ENCODE assay signal across 27 cellular contexts in the genomic region with DNA sequence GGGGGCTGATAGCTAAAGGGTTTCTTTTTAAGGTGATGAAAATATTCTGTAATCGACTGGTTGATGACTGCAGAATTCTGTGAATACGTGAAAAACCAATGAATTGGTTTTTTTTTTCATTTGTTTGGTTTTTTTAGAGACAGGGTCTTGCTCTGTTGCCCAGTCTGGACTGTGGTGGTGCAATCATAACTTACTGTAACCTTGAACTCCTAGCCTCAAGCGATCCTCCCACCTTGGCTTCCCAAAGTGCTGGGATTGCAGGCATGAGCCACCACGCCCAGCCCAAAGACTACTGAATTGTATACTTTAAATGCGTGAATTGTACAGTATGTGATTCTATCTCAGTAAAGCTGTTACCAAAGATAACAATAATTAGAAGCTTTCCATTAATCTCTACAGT. TPM values are rescaled to one million over a fixed set of nuclear protein-coding genes. Genes with fewer than 3 reads are reported as not detected.
DNase-seq lines count a peak whose midpoint lies in the region; ATAC-seq and TF ChIP-seq lines count a peak whose summit lies in the region.
"Had no signal": no experiment of that assay in that cellular context is flagged by ENCODE, and none has a peak within 500 bp of the region (broad histone marks: within the 10 kb centered on the region; RNA-seq: fewer than 3 reads in every experiment).

No MANE protein-coding gene starts in this region.

- ATAC-seq in sciatic nerve: no peak
- ATAC-seq in GM21786 (IDR thresholded peaks at IDR 0.05; ENCODE audit: unreplicated experiment): no peak
- ATAC-seq: A549, GM23338, Right ventricle myocardium inferior had no signal

- no peak overlapping the region for H3K4me3 ChIP-seq in SK-N-MC
- H3K4me3 ChIP-seq: A549, GM23338, MG63, PC-9, SJCRH30 had no signal

- TF ChIP-seq CTCF in GM10266 (IDR thresholded peaks at IDR 0.05; ENCODE audit: control insufficient read depth, insufficient read depth, low read depth, missing control alignments): no peak

- H3K27ac Mint-ChIP-seq in dendritic cell treated with granulocyte-macrophage colony-stimulating factor and Interleukin-4, amounts not matched to agents 40 ng/mL and 50 ng/mL, for 4 days: peak overlapping the region; percentile 14
- H3K27ac Mint-ChIP-seq: B cell, GM23338, HFFc6 had no signal

- H3K4me3 Mint-ChIP-seq in dendritic cell treated with granulocyte-macrophage colony-stimulating factor and Interleukin-4, amounts not matched to agents 40 ng/mL and 50 ng/mL, for 4 days: no peak overlapping the region
- H3K4me3 Mint-ChIP-seq: B cell; CD8-positive, alpha-beta memory T cell; GM23338; H9; HFFc6 had no signal

- no peaks in the 10 kb centered on the region for H3K4me1 Mint-ChIP-seq in dendritic cell treated with granulocyte-macrophage colony-stimulating factor and Interleukin-4, amounts not matched to agents 40 ng/mL and 50 ng/mL, for 4 days (ENCODE audit: low read depth)
- H3K4me1 Mint-ChIP-seq: GM23338, H9 had no signal

- H3K27me3 Mint-ChIP-seq in dendritic cell treated with granulocyte-macrophage colony-stimulating factor and Interleukin-4, amounts not matched to agents 40 ng/mL and 50 ng/mL, for 4 days: no peaks in the 10 kb centered on the region
- H3K27me3 Mint-ChIP-seq: B cell had no signal

- H3K27ac ChIP-seq in SK-N-MC: peak overlapping the region; percentile 44; the same call in 1 of the 2 replicates
- H3K27ac ChIP-seq: A549, C4-2B, PC-9, SJCRH30 had no signal

- H3K9me3 Mint-ChIP-seq in dendritic cell treated with granulocyte-macrophage colony-stimulating factor and Interleukin-4, amounts not matched to agents 40 ng/mL and 50 ng/mL, for 4 days: no peaks in the 10 kb centered on the region
- H3K9me3 Mint-ChIP-seq: CD8-positive, alpha-beta memory T cell; GM23338; H9; HFFc6 had no signal

- no peaks in the 10 kb centered on the region for H3K9me3 ChIP-seq in SK-N-MC (ENCODE audit: low read depth, low read length)
- H3K9me3 ChIP-seq: A549, MG63, SJCRH30 had no signal

- peaks cover 99% of the 10 kb centered on the region for H3K36me3 Mint-ChIP-seq in dendritic cell treated with granulocyte-macrophage colony-stimulating factor and Interleukin-4, amounts not matched to agents 40 ng/mL and 50 ng/mL, for 4 days (ENCODE audit: low read depth)

- H3K9ac ChIP-seq in SK-N-MC (ENCODE audit: insufficient read length): no peak overlapping the region

- peaks cover 74% of the 10 kb centered on the region for H3K36me3 ChIP-seq in SK-N-MC (ENCODE audit: insufficient read depth, low read length)

- DNase-seq in GM10266 (ENCODE audit: extremely low spot score) (peak; percentile 5), SK-N-MC (ENCODE audit: low read depth, low spot score) (no peak), sciatic nerve (ENCODE audit: low spot score) (peak; percentile 12), NCI-H1694 (lab: John Stamatoyannopoulos, UW) (no peak)
- DNase-seq in NK-92 treated with Interleukin-12 subunit alpha and Interleukin-12 subunit beta, amount 100 ng/mL, for 24 hours (lab: John Stamatoyannopoulos, UW): no peak
- DNase-seq: CD8-positive, alpha-beta memory T cell; DMS79 treated with DMSO at 0.1 percent for 48 hours; GF-D8; H9; HFFc6; KG1; MG63; NCI-H1105 treated with DMSO at 0.1 percent for 48 hours; NCI-H146; NCI-H2029; NCI-H446; NCI-H524 treated with DMSO at 0.1 percent for 48 hours; NCI-H774; PC-9; SJCRH30 had no signal

- intact Hi-C loops in dendritic cell treated with granulocyte-macrophage colony-stimulating factor and Interleukin-4, amounts not matched to agents 40 ng/mL and 50 ng/mL, for 4 days (cut with micrococcal nuclease): no loop called here
- intact Hi-C loops in sciatic nerve (cut with DNase I): no loop called here

RNA-seq across cellular contexts. Expression of gene AKAP8, which starts 14.8 kb away (rescaled TPM):
- total RNA-seq in sciatic nerve: 51.9 TPM

RNA-seq across cellular contexts. Expression of gene AKAP8L, which starts 24.4 kb away (rescaled TPM):
- 109 TPM for total RNA-seq in sciatic nerve

RNA-seq across cellular contexts. Expression of gene WIZ, which starts 55.3 kb away (rescaled TPM):
- 30.2 TPM for total RNA-seq in sciatic nerve

Comparison
In these comparisons a context has a peak if more than half of its experiments do, and no peak if none do; other contexts are left out.
1. DNase-seq: peak in GM10266 (single experiment) and sciatic nerve (single experiment); none in SK-N-MC (single experiment), NCI-H1694 (single experiment) and NK-92 treated with Interleukin-12 subunit alpha and Interleukin-12 subunit beta, amount 100 ng/mL, for 24 hours (single experiment).